In the genomic region with DNA sequence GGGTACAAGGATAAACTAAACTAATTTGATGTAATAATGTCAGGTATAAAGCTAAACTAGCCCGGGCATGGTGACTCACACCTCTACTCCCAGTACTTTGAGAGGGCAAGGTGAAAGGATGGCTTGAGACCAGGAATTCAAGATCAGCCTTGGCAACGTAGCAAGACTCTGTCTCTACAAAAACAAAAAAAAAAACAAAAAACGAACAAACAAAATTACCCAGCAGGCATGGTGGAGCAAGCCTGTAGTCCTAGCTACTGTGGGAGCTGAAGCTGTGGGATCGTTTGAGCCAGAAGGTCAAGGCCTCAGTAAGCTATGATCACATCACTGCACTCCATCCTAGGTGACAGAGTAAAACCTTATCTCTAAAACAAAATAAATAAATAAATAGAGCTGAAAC, we compare ENCODE assay signal across 1 cellular context.
TF ChIP-seq lines count a peak whose summit lies in the region.

No MANE protein-coding gene starts in this region.

TF ChIP-seq in K562, 482 proteins besides CTCF, POLR2A, EP300 and RAD21 (continued from another document):
- TF ChIP-seq, protein P1, sequence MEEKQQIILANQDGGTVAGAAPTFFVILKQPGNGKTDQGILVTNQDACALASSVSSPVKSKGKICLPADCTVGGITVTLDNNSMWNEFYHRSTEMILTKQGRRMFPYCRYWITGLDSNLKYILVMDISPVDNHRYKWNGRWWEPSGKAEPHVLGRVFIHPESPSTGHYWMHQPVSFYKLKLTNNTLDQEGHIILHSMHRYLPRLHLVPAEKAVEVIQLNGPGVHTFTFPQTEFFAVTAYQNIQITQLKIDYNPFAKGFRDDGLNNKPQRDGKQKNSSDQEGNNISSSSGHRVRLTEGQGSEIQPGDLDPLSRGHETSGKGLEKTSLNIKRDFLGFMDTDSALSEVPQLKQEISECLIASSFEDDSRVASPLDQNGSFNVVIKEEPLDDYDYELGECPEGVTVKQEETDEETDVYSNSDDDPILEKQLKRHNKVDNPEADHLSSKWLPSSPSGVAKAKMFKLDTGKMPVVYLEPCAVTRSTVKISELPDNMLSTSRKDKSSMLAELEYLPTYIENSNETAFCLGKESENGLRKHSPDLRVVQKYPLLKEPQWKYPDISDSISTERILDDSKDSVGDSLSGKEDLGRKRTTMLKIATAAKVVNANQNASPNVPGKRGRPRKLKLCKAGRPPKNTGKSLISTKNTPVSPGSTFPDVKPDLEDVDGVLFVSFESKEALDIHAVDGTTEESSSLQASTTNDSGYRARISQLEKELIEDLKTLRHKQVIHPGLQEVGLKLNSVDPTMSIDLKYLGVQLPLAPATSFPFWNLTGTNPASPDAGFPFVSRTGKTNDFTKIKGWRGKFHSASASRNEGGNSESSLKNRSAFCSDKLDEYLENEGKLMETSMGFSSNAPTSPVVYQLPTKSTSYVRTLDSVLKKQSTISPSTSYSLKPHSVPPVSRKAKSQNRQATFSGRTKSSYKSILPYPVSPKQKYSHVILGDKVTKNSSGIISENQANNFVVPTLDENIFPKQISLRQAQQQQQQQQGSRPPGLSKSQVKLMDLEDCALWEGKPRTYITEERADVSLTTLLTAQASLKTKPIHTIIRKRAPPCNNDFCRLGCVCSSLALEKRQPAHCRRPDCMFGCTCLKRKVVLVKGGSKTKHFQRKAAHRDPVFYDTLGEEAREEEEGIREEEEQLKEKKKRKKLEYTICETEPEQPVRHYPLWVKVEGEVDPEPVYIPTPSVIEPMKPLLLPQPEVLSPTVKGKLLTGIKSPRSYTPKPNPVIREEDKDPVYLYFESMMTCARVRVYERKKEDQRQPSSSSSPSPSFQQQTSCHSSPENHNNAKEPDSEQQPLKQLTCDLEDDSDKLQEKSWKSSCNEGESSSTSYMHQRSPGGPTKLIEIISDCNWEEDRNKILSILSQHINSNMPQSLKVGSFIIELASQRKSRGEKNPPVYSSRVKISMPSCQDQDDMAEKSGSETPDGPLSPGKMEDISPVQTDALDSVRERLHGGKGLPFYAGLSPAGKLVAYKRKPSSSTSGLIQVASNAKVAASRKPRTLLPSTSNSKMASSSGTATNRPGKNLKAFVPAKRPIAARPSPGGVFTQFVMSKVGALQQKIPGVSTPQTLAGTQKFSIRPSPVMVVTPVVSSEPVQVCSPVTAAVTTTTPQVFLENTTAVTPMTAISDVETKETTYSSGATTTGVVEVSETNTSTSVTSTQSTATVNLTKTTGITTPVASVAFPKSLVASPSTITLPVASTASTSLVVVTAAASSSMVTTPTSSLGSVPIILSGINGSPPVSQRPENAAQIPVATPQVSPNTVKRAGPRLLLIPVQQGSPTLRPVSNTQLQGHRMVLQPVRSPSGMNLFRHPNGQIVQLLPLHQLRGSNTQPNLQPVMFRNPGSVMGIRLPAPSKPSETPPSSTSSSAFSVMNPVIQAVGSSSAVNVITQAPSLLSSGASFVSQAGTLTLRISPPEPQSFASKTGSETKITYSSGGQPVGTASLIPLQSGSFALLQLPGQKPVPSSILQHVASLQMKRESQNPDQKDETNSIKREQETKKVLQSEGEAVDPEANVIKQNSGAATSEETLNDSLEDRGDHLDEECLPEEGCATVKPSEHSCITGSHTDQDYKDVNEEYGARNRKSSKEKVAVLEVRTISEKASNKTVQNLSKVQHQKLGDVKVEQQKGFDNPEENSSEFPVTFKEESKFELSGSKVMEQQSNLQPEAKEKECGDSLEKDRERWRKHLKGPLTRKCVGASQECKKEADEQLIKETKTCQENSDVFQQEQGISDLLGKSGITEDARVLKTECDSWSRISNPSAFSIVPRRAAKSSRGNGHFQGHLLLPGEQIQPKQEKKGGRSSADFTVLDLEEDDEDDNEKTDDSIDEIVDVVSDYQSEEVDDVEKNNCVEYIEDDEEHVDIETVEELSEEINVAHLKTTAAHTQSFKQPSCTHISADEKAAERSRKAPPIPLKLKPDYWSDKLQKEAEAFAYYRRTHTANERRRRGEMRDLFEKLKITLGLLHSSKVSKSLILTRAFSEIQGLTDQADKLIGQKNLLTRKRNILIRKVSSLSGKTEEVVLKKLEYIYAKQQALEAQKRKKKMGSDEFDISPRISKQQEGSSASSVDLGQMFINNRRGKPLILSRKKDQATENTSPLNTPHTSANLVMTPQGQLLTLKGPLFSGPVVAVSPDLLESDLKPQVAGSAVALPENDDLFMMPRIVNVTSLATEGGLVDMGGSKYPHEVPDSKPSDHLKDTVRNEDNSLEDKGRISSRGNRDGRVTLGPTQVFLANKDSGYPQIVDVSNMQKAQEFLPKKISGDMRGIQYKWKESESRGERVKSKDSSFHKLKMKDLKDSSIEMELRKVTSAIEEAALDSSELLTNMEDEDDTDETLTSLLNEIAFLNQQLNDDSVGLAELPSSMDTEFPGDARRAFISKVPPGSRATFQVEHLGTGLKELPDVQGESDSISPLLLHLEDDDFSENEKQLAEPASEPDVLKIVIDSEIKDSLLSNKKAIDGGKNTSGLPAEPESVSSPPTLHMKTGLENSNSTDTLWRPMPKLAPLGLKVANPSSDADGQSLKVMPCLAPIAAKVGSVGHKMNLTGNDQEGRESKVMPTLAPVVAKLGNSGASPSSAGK (IDR thresholded peaks at IDR 0.05) = no peak
- TF ChIP-seq SRSF7 (optimal IDR thresholded peaks at IDR 0.05; ENCODE audit: low read depth, low read length) (no peak), STAT5A (IDR thresholded peaks at IDR 0.05; ENCODE audit: borderline replicate concordance, low read length) (no peak), HLTF (IDR thresholded peaks at IDR 0.05) (no peak), ZNF316 (IDR thresholded peaks at IDR 0.05) (no peak), ILK (tag; IDR thresholded peaks at IDR 0.05; ENCODE audit: borderline replicate concordance, low read depth) (no peak), TSC22D4 (tag; IDR thresholded peaks at IDR 0.05) (no peak), GABPB2 (CRISPR knock-in tag; conservative IDR thresholded peaks at IDR 0.05) (no peak)
